8 cellular contexts compared by ENCODE assay signal in the genomic region with DNA sequence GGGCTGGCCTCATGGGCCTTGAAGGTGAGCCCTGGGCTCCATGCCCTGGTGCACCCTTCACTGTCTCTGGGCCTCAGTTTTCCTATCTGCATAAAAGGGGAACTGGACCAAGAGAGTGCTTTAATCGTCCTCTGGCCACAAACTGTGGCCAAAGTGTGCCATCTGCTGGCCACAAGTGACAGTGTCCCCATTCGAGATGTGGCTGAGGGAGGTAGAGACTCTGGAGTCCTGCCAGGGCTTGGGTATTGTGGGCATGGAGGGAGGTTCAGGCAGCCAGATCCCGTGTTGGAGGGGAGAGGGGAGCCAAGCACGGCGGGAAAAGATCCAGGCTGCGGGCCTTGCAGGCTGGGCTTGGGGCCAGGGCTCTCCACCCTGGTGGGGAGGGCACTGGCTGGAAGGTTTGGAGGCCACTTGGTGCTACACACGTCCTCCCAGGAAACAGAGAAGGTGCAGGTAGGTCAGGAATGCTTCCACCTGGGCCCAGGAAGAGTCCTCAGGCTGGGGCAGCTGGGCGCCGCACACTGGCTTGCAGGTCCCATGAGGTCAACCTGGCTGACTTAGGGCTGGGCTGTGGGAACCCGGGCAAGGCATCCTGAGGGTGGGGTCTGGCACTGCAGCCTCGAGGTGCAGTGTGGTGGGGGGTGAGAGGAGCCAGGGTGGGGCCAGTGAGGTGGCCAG. TPM values are rescaled to one million over a fixed set of nuclear protein-coding genes. Genes with fewer than 3 reads are reported as not detected.
DNase-seq lines count a peak whose midpoint lies in the region; ATAC-seq, FAIRE-seq and TF ChIP-seq lines count a peak whose summit lies in the region.

No MANE protein-coding gene starts in this region.

- DNase-seq in DMS79 treated with DMSO at 0.1 percent for 48 hours (lab: John Stamatoyannopoulos, UW): peak; percentile 97
- peak; percentile 1 for DNase-seq in IMR-90
- peak; percentile 45 to 48 for DNase-seq in PC-9
- DNase-seq in endothelial cell of umbilical vein (ENCODE audit: low read depth, low spot score): peak; percentile 29
- no peak for DNase-seq in neural crest cell (ENCODE audit: low read depth, low spot score)

- H3K4me1 Mint-ChIP-seq in neural crest cell: peaks cover 6% of the 10 kb centered on the region

- CTCF ChIA-PET in IMR-90 (lab: Yijun Ruan, JAX): no interaction called here
- CTCF ChIA-PET in PC-9 (lab: Charles Lee): no interaction called here
- CTCF ChIA-PET in endothelial cell of umbilical vein (lab: Charles Lee): interaction anchor here (0.9 to 2.3 kb wide), 3 partner anchors 53 to 433 kb away, joined by 3 to 12 read pairs (median 3); no protein-coding TSS in a partner anchor

- H3K4me3 Mint-ChIP-seq in neural crest cell: peak overlapping the region; percentile 76

- H3K14ac ChIP-seq in IMR-90 (replicated peaks; ENCODE audit: low read depth, low read length): no peak overlapping the region

- H3K9me1 ChIP-seq in IMR-90 (ENCODE audit: insufficient read depth, low read length) (no peaks in the 10 kb centered on the region), endothelial cell of umbilical vein (replicated peaks; ENCODE audit: control insufficient read depth, extremely low read depth, insufficient read depth, low read length) (no peaks in the 10 kb centered on the region)

- in situ Hi-C loops in IMR-90 (cut with MboI; ENCODE audit: low sequenced_read_pairs): loop anchor here (10.0 kb wide), 1 partner anchor 514 kb away; no protein-coding TSS in a partner anchor

- H3K27ac ChIP-seq in IMR-90 (ENCODE audit: insufficient read depth, low read length) (no peak overlapping the region), PC-9 (no peak overlapping the region), endothelial cell of umbilical vein (ENCODE audit: insufficient read depth, low read depth, low read length) (no peak overlapping the region)

- POLR2A ChIA-PET in IMR-90 (lab: Charles Lee; ENCODE audit: unreplicated experiment) (no interaction called here), PC-9 (lab: Charles Lee; ENCODE audit: unreplicated experiment) (no interaction called here), endothelial cell of umbilical vein (lab: Charles Lee) (no interaction called here)

- H3K23ac ChIP-seq in IMR-90 (ENCODE audit: low read depth, low read length): no peak overlapping the region

- H3K56ac ChIP-seq in IMR-90 (ENCODE audit: extremely low read depth, insufficient read depth, low read length): no peak overlapping the region

- H4K8ac ChIP-seq in IMR-90 (ENCODE audit: low read depth in 2 of 2, low read length in 2 of 2): no peak overlapping the region

- no peak overlapping the region for H3K4ac ChIP-seq in IMR-90 (ENCODE audit: low read depth, low read length)

- H4K20me1 ChIP-seq in IMR-90 (ENCODE audit: insufficient read depth, low read length) (no peaks in the 10 kb centered on the region), PC-9 (ENCODE audit: insufficient read depth) (peaks cover 2% of the 10 kb centered on the region; the same call in 1 of the 2 replicates), endothelial cell of umbilical vein (replicated peaks; ENCODE audit: control insufficient read depth, extremely low read depth, insufficient read depth, low read length) (no peaks in the 10 kb centered on the region)

- no peak overlapping the region for H2BK15ac ChIP-seq in IMR-90 (ENCODE audit: low read depth, low read length)

- H3K9ac ChIP-seq in IMR-90 (ENCODE audit: low read depth, low read length) (no peak overlapping the region), endothelial cell of umbilical vein (replicated peaks; ENCODE audit: extremely low read depth, insufficient read depth, low read length) (no peak overlapping the region)

- intact Hi-C loops in IMR-90 (cut with micrococcal nuclease): no loop called here
- intact Hi-C loops in PC-9 (cut with micrococcal nuclease; ENCODE audit: unreplicated experiment): loop anchor here (1.0 kb wide), 2 partner anchors 37 to 53 kb away; no protein-coding TSS in a partner anchor
- intact Hi-C loops in endothelial cell of umbilical vein (cut with micrococcal nuclease): loop anchor here (1.0 kb wide), 2 partner anchors 37 to 53 kb away; no protein-coding TSS in a partner anchor

- dilution Hi-C loops in IMR-90 (cut with HindIII; ENCODE audit: low sequenced_read_pairs, unreplicated experiment) (no loop called here), endothelial cell of umbilical vein (cut with MboI; ENCODE audit: extremely low pct_ligation_motif_present, low sequenced_read_pairs) (no loop called here)

- H3K9me2 ChIP-seq in PC-9 (ENCODE audit: insufficient read depth): no peaks in the 10 kb centered on the region

- H4K91ac ChIP-seq in IMR-90 (ENCODE audit: insufficient read depth, low read depth, low read length): no peak overlapping the region

- no peak overlapping the region for H2AK9ac ChIP-seq in IMR-90 (replicated peaks; ENCODE audit: low read depth, low read length, poor library complexity)

- peaks cover 7% of the 10 kb centered on the region for H3K36me3 Mint-ChIP-seq in neural crest cell (ENCODE audit: low read depth)

- H3K4me1 ChIP-seq in IMR-90 (ENCODE audit: control insufficient read depth, insufficient read depth, low read length): no peaks in the 10 kb centered on the region
- no peaks in the 10 kb centered on the region for H3K4me1 ChIP-seq in PC-9 (replicated peaks; ENCODE audit: insufficient read depth)
- H3K4me1 ChIP-seq in endothelial cell of umbilical vein (ENCODE audit: control insufficient read depth, extremely low read depth, insufficient read depth, low read length): peaks cover 3% of the 10 kb centered on the region

- H3K9me3 ChIP-seq in IMR-90 (ENCODE audit: control insufficient read depth, insufficient read depth, low read length) (peaks cover 7% of the 10 kb centered on the region), PC-9 (ENCODE audit: insufficient read depth, low read depth) (no peaks in the 10 kb centered on the region), endothelial cell of umbilical vein (replicated peaks; ENCODE audit: control insufficient read depth, insufficient read depth, low read length) (no peaks in the 10 kb centered on the region)

- BruUV-seq in IMR-90 (replicated peaks; lab: Mats Ljungman, UMichigan): no TSS peak
- no TSS peak for BruUV-seq in PC-9 (replicated peaks; lab: Mats Ljungman, UMichigan)
- BruUV-seq in endothelial cell of umbilical vein (replicated peaks; lab: Mats Ljungman, UMichigan): no TSS peak

- no peak overlapping the region for H2BK20ac ChIP-seq in IMR-90 (ENCODE audit: low read depth, low read length)

- TF ChIP-seq POLR2A in IMR-90 (IDR thresholded peaks at IDR 0.05; ENCODE audit: low read depth, low read length) (no peak), endothelial cell of umbilical vein (IDR thresholded peaks at IDR 0.05; ENCODE audit: low read depth, low read length) (no peak)

- H3K36me3 ChIP-seq in IMR-90 (ENCODE audit: control insufficient read depth, insufficient read depth, low read length) (no peaks in the 10 kb centered on the region), PC-9 (ENCODE audit: low read depth) (no peaks in the 10 kb centered on the region), endothelial cell of umbilical vein (ENCODE audit: control insufficient read depth in 2 of 2, extremely low read depth in 1 of 2, insufficient read depth in 2 of 2, low read length in 2 of 2) (no peaks in the 10 kb centered on the region)

- TF ChIP-seq CTCF in IMR-90 (conservative IDR thresholded peaks at IDR 0.05; ENCODE audit: low read depth, low read length) (peak; percentile 42), PC-9 (conservative IDR thresholded peaks at IDR 0.05) (peak; percentile 90), endothelial cell of umbilical vein (IDR thresholded peaks at IDR 0.05; ENCODE audit: extremely low read depth in 1 of 2, insufficient read depth in 1 of 2, low read depth in 1 of 2, low read length in 2 of 2) (peak; percentile 57 to 69), neural crest cell (conservative IDR thresholded peaks at IDR 0.05) (peak; percentile 86)

- H3K27me3 ChIP-seq in IMR-90 (ENCODE audit: control insufficient read depth, insufficient read depth, low read length) (peaks cover 13% of the 10 kb centered on the region; the same call in 1 of the 2 replicates), PC-9 (ENCODE audit: insufficient read depth, low read depth) (peaks cover 19% of the 10 kb centered on the region; the same call in 1 of the 2 replicates), endothelial cell of umbilical vein (ENCODE audit: control insufficient read depth in 2 of 2, insufficient read depth in 2 of 2, low read length in 2 of 2) (peaks cover 11 to 13% of the 10 kb centered on the region in 2 experiments)

- H3F3A ChIP-seq in PC-9 (ENCODE audit: insufficient read depth, low read depth): no peaks in the 10 kb centered on the region

- H3K27me3 Mint-ChIP-seq in neural crest cell (ENCODE audit: low read depth): peaks cover 70% of the 10 kb centered on the region

- H3K4me3 ChIP-seq in IMR-90 (ENCODE audit: insufficient read depth, low read depth, low read length): no peak overlapping the region
- no peak overlapping the region for H3K4me3 ChIP-seq in PC-9
- H3K4me3 ChIP-seq in endothelial cell of umbilical vein (replicated peaks in 1 of 3; ENCODE audit: insufficient read depth in 1 of 3, low read depth in 1 of 3, low read length in 3 of 3): no peak overlapping the region

- no peak overlapping the region for H3K27ac Mint-ChIP-seq in neural crest cell (ENCODE audit: unreplicated experiment)

- no peak overlapping the region for H2AK5ac ChIP-seq in IMR-90 (ENCODE audit: low read depth, low read length)

- no peak overlapping the region for H2BK5ac ChIP-seq in IMR-90 (ENCODE audit: low read depth, low read length, poor library complexity, severe bottlenecking)

- H3K79me1 ChIP-seq in IMR-90 (ENCODE audit: low read depth in 1 of 2, low read length in 2 of 2): no peaks in the 10 kb centered on the region

- peak; percentile 42 for TF ChIP-seq RAD21 in IMR-90 (IDR thresholded peaks at IDR 0.05; ENCODE audit: low read length)

- WGBS in IMR-90 (ENCODE audit: extremely low coverage in 2 of 2, insufficient read length in 1 of 2), 2 experiments: 24% methylated on average over 6 of the region's 11 CpGs; no CpG with 5 or more reads in 1 of the 2 experiments

- ATAC-seq in IMR-90 (ENCODE audit: low read depth) (no peak), GM18511 (IDR thresholded peaks at IDR 0.05; ENCODE audit: unreplicated experiment) (no peak), HG03342 (IDR thresholded peaks at IDR 0.05; ENCODE audit: unreplicated experiment) (no peak), HG03039 (IDR thresholded peaks at IDR 0.05; ENCODE audit: unreplicated experiment) (no peak)

- H4K5ac ChIP-seq in IMR-90 (ENCODE audit: low read depth, low read length): no peak overlapping the region

- no peak overlapping the region for H3K18ac ChIP-seq in IMR-90 (ENCODE audit: low read depth, low read length)

- no peak overlapping the region for H2BK120ac ChIP-seq in IMR-90 (ENCODE audit: low read depth, low read length)

- H2AFZ ChIP-seq in IMR-90 (replicated peaks; ENCODE audit: low read length, poor library complexity): no peak overlapping the region
- no peak overlapping the region for H2AFZ ChIP-seq in PC-9
- no peak overlapping the region for H2AFZ ChIP-seq in endothelial cell of umbilical vein (ENCODE audit: low read depth, low read length)

- H3K9me3 Mint-ChIP-seq in neural crest cell: peaks cover 10% of the 10 kb centered on the region

- no peak overlapping the region for H3K4me2 ChIP-seq in IMR-90 (ENCODE audit: low read depth, low read length)
- H3K4me2 ChIP-seq in PC-9: no peak overlapping the region
- no peak overlapping the region for H3K4me2 ChIP-seq in endothelial cell of umbilical vein (ENCODE audit: insufficient read depth, low read length)

- H3K79me2 ChIP-seq in PC-9 (ENCODE audit: low read depth) (no peaks in the 10 kb centered on the region), endothelial cell of umbilical vein (ENCODE audit: control insufficient read depth, insufficient read depth, low read length) (no peaks in the 10 kb centered on the region)

- peak; percentile 76 for FAIRE-seq in endothelial cell of umbilical vein (lab: Jason Lieb, UNC)

RNA-seq across cellular contexts. Expression of gene KIF26A, which starts 7.3 kb away (rescaled TPM):
- total RNA-seq in IMR-90 (2012; rRNA removed) (not detected in 2 replicates), PC-9 (2021) (0.17 and 0.53 TPM in 2 replicates), endothelial cell of umbilical vein (9.5 and 10.7 TPM in 2 replicates), neural crest cell (15.0 and 15.2 TPM in 2 replicates)
- polyA plus RNA-seq in IMR-90 (2012; rRNA removed) (0.03 TPM in 1 of 2 replicates, not detected in the other), endothelial cell of umbilical vein (3.6 and 5.1 TPM in 2 replicates)
- polyA plus RNA-seq in IMR-90 (2012; cell fraction: cytosol; rRNA removed): not detected in 2 replicates
- polyA plus RNA-seq in IMR-90 (2012; cell fraction: nucleus; rRNA removed; ENCODE audit: low replicate concordance): 0.01 TPM in 1 of 2 replicates, not detected in the other
- polyA plus RNA-seq in endothelial cell of umbilical vein (2011; cell fraction: cytosol; rRNA removed): 1.5 and 2.5 TPM in 2 replicates
- 3.8 and 4.6 TPM in 2 replicates for polyA plus RNA-seq in endothelial cell of umbilical vein (2011; cell fraction: nucleus; rRNA removed)
- polyA plus RNA-seq in endothelial cell of umbilical vein (2012): 2.0 and 4.1 TPM in 2 replicates
- 2.5 and 3.6 TPM in 2 replicates for polyA minus RNA-seq in endothelial cell of umbilical vein
- 23.8 TPM for polyA minus RNA-seq in endothelial cell of umbilical vein (2011; cell fraction: cytosol; rRNA and poly(A)+ RNA removed)
- 1.8 and 3.9 TPM in 2 replicates for polyA minus RNA-seq in endothelial cell of umbilical vein (2011; cell fraction: nucleus; rRNA and poly(A)+ RNA removed)

RNA-seq across cellular contexts. Expression of gene ASPG, which starts 45.6 kb away (rescaled TPM):
- total RNA-seq in IMR-90 (2012; rRNA removed) (not detected in 2 replicates), PC-9 (2021) (0.33 TPM in 1 of 2 replicates, not detected in the other), endothelial cell of umbilical vein (not detected in 2 replicates), neural crest cell (not detected in 2 replicates)
- polyA plus RNA-seq in IMR-90 (2012; rRNA removed) (not detected in 2 replicates), endothelial cell of umbilical vein (0.05 TPM in 1 of 2 replicates, not detected in the other)
- polyA plus RNA-seq in IMR-90 (2012; cell fraction: cytosol; rRNA removed): not detected in 2 replicates
- not detected in 2 replicates for polyA plus RNA-seq in IMR-90 (2012; cell fraction: nucleus; rRNA removed; ENCODE audit: low replicate concordance)
- polyA plus RNA-seq in endothelial cell of umbilical vein (2011; cell fraction: cytosol; rRNA removed): not detected in 2 replicates
- 0.04 and 0.13 TPM in 2 replicates for polyA plus RNA-seq in endothelial cell of umbilical vein (2011; cell fraction: nucleus; rRNA removed)
- polyA plus RNA-seq in endothelial cell of umbilical vein (2012): not detected in 2 replicates
- polyA minus RNA-seq in endothelial cell of umbilical vein: not detected in 2 replicates
- polyA minus RNA-seq in endothelial cell of umbilical vein (2011; cell fraction: cytosol; rRNA and poly(A)+ RNA removed): not detected
- not detected in 2 replicates for polyA minus RNA-seq in endothelial cell of umbilical vein (2011; cell fraction: nucleus; rRNA and poly(A)+ RNA removed)
